9 cellular contexts compared by ENCODE assay signal in genomic region chr7:107824858-107825257, GRCh38. TPM values are rescaled to one million over a fixed set of nuclear protein-coding genes. Genes with fewer than 3 reads are reported as not detected.
"Had no signal": no experiment of that assay in that cellular context is flagged by ENCODE, and none has a peak within 500 bp of the region (broad histone marks: within the 10 kb centered on the region; RNA-seq: fewer than 3 reads in every experiment).

No MANE protein-coding gene starts in this region.

- H3K4me3 Mint-ChIP-seq: IgD-negative memory B cell had no signal

- DNase-seq: IMR-90, KBM-7, KG1 had no signal

- H3K9ac ChIP-seq: KMS-11 had no signal

- FAIRE-seq: HTR-8/SVneo had no signal

- H3K36me3 Mint-ChIP-seq: IgD-negative memory B cell had no signal

- H3K4me1 Mint-ChIP-seq: IgD-negative memory B cell had no signal

- H3K27ac ChIP-seq: HL-60, KMS-11 had no signal

- H3K27ac Mint-ChIP-seq: IgD-negative memory B cell had no signal

- H3K4me2 ChIP-seq: KMS-11 had no signal

RNA-seq across cellular contexts. Expression of gene SLC26A3, which starts 21.8 kb away (rescaled TPM):
- total RNA-seq: HT-29, HT1080, IMR-90 had no signal
- polyA plus RNA-seq: IgD-negative memory B cell, IMR-90 had no signal
